Comparison of ENCODE assay signal across 37 cellular contexts in the genomic region with DNA sequence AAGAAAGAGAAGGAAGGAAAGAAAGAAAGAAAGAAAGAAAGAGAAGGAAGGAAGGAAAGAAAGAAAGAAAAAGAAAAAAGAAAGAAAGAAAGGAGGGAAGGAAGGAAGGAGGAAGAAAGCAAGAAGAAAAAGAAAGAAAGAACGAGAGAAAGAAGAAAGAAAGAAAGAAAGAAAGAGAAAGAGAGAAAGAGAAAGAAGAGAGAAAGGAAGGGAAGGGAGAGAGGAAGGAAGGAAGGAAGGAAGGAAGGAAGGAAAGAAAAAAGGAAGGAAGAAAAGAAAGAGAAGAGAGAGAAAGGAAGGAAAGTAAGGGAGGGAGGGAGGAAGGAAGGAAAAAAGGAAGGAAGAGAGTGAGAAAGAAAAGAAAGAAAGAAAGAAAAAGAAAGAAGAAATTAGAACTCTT.
"Had no signal": no experiment of that assay in that cellular context is flagged by ENCODE, and none has a peak within 500 bp of the region (broad histone marks: within the 10 kb centered on the region; RNA-seq: fewer than 3 reads in every experiment).

No MANE protein-coding gene starts in this region.

- H3K4me3 Mint-ChIP-seq: activated CD4-positive, alpha-beta memory T cell treated with anti-CD3 and anti-CD28 coated beads, Interleukin-2, amount 10 ng/mL, durations not matched to agents 7 days and 5 days; activated CD4-positive, alpha-beta T cell treated with anti-CD3 and anti-CD28 coated beads for 36 hours; activated CD4-positive, alpha-beta T cell treated with anti-CD3 and anti-CD28 coated beads, Interleukin-2, amount 10 ng/mL, durations not matched to agents 7 days and 5 days; activated CD8-positive, alpha-beta memory T cell treated with anti-CD3 and anti-CD28 coated beads, Interleukin-2, amount 10 ng/mL, durations not matched to agents 7 days and 5 days; activated CD8-positive, alpha-beta T cell treated with anti-CD3 and anti-CD28 coated beads, Interleukin-2, amount 10 ng/mL, durations not matched to agents 7 days and 5 days; activated naive CD4-positive, alpha-beta T cell treated with anti-CD3 and anti-CD28 coated beads, Interleukin-2, amount 10 ng/mL, durations not matched to agents 7 days and 5 days; activated naive CD4-positive, alpha-beta T cell treated with anti-CD3 and anti-CD28 coated beads, Interleukin-2, amount 50 U/mL, for 24 hours; activated naive CD8-positive, alpha-beta T cell; activated naive CD8-positive, alpha-beta T cell treated with anti-CD3 and anti-CD28 coated beads, Interleukin-2, amount 10 ng/mL, durations not matched to agents 7 days and 5 days; activated naive CD8-positive, alpha-beta T cell treated with anti-CD3 and anti-CD28 coated beads, Interleukin-2, amount 50 U/mL, for 24 hours; activated T-cell treated with anti-CD3 and anti-CD28 coated beads, Interleukin-2, amount 50 U/mL, for 4 hours; brain; central memory CD8-positive, alpha-beta T cell; T-helper 1 cell treated with Interleukin-12 subunit alpha and Interleukin-12 subunit beta and Interleukin-4 antibody, amounts not matched to agents 30 μg/mL and 1 μg/mL, for 36 hours; T-helper 2 cell treated with Interferon-gamma antibody and Interleukin-4, amounts not matched to agents 5 μg/mL and 100 μg/mL, for 36 hours had no signal

- DNase-seq: activated CD4-positive, alpha-beta memory T cell treated with anti-CD3 and anti-CD28 coated beads, Interleukin-2, amount 10 ng/mL, durations not matched to agents 7 days and 5 days; activated CD4-positive, alpha-beta T cell treated with anti-CD3 and anti-CD28 coated beads for 1 hour; activated CD4-positive, alpha-beta T cell treated with anti-CD3 and anti-CD28 coated beads for 36 hours; activated CD4-positive, alpha-beta T cell treated with anti-CD3 and anti-CD28 coated beads for 48 hours; activated CD4-positive, alpha-beta T cell treated with anti-CD3 and anti-CD28 coated beads, Interleukin-2, amount 10 ng/mL, durations not matched to agents 7 days and 5 days; activated CD4-positive, alpha-beta T cell treated with anti-CD3 and anti-CD28 coated beads, Interleukin-2, amount 50 U/mL, for 48 hours; activated CD4-positive, CD25-positive, alpha-beta regulatory T cell; activated CD8-positive, alpha-beta memory T cell treated with anti-CD3 and anti-CD28 coated beads for 24 hours; activated CD8-positive, alpha-beta memory T cell treated with anti-CD3 and anti-CD28 coated beads, Interleukin-2, amount 10 ng/mL, durations not matched to agents 7 days and 5 days; activated CD8-positive, alpha-beta memory T cell treated with anti-CD3 and anti-CD28 coated beads, Interleukin-2, amount 50 U/mL, for 48 hours; activated CD8-positive, alpha-beta T cell treated with anti-CD3 and anti-CD28 coated beads, Interleukin-2, amount 10 ng/mL, durations not matched to agents 7 days and 5 days; activated effector memory CD4-positive, alpha-beta T cell treated with Interleukin-2 at 50 U/mL for 16 hours; activated gamma-delta T cell; activated naive CD4-positive, alpha-beta T cell treated with anti-CD3 and anti-CD28 coated beads, Interleukin-2, amount 10 ng/mL, durations not matched to agents 7 days and 5 days; activated naive CD4-positive, alpha-beta T cell treated with Interleukin-2 at 50 U/mL for 16 hours; activated naive CD8-positive, alpha-beta T cell treated with anti-CD3 and anti-CD28 coated beads, Interleukin-2, amount 10 ng/mL, durations not matched to agents 7 days and 5 days; activated naive CD8-positive, alpha-beta T cell treated with anti-CD3 and anti-CD28 coated beads, Interleukin-2, amount 50 U/mL, for 24 hours; activated T-cell treated with anti-CD3 and anti-CD28 coated beads, Interleukin-2, amount 50 U/mL, for 1 hour; activated T-cell treated with anti-CD3 and anti-CD28 coated beads, Interleukin-2, amount 50 U/mL, for 4 hours; amygdala; anterior cingulate cortex; caudate nucleus; cerebellar nuclear complex; T-helper 1 cell; T-helper 2 cell; T-helper 9 cell had no signal

- ATAC-seq: activated CD4-positive, alpha-beta T cell treated with anti-CD3 and anti-CD28 coated beads for 36 hours; activated CD4-positive, CD25-positive, alpha-beta regulatory T cell treated with anti-CD3 and anti-CD28 coated beads, Interleukin-2, amount 50 U/mL, for 24 hours; activated CD8-positive, alpha-beta memory T cell treated with anti-CD3 and anti-CD28 coated beads, Interleukin-2, amount 10 ng/mL, durations not matched to agents 7 days and 5 days; activated CD8-positive, alpha-beta T cell treated with anti-CD3 and anti-CD28 coated beads, Interleukin-2, amount 10 ng/mL, durations not matched to agents 7 days and 5 days; activated naive CD8-positive, alpha-beta T cell treated with anti-CD3 and anti-CD28 coated beads, Interleukin-2, amount 50 U/mL, for 24 hours; activated T-cell treated with anti-CD3 and anti-CD28 coated beads, Interleukin-2, amount 50 U/mL, for 4 hours had no signal

- H3K9me3 Mint-ChIP-seq: activated CD4-positive, alpha-beta memory T cell treated with anti-CD3 and anti-CD28 coated beads, Interleukin-2, amount 10 ng/mL, durations not matched to agents 7 days and 5 days; activated CD4-positive, alpha-beta T cell treated with anti-CD3 and anti-CD28 coated beads, Interleukin-2, amount 10 ng/mL, durations not matched to agents 7 days and 5 days; activated naive CD4-positive, alpha-beta T cell treated with anti-CD3 and anti-CD28 coated beads, Interleukin-2, amount 10 ng/mL, durations not matched to agents 7 days and 5 days; activated naive CD4-positive, alpha-beta T cell treated with anti-CD3 and anti-CD28 coated beads, Interleukin-2, amount 50 U/mL, for 24 hours; activated naive CD8-positive, alpha-beta T cell treated with anti-CD3 and anti-CD28 coated beads, Interleukin-2, amount 10 ng/mL, durations not matched to agents 7 days and 5 days; activated naive CD8-positive, alpha-beta T cell treated with anti-CD3 and anti-CD28 coated beads, Interleukin-2, amount 50 U/mL, for 24 hours; activated T-cell treated with anti-CD3 and anti-CD28 coated beads, Interleukin-2, amount 50 U/mL, for 4 hours; activated T-helper 2 cell treated with anti-CD3 and anti-CD28 coated beads, Interferon-gamma antibody, Interleukin-2, Interleukin-4, amounts not matched to agents 10 μg/mL and 5 μg/mL and 100 μg/mL, durations not matched to agents 14 hours and 24 hours and 36 hours; brain; central memory CD8-positive, alpha-beta T cell; T-helper 1 cell treated with Interleukin-12 subunit alpha and Interleukin-12 subunit beta and Interleukin-4 antibody, amounts not matched to agents 30 μg/mL and 1 μg/mL, for 36 hours; T-helper 2 cell treated with Interferon-gamma antibody and Interleukin-4, amounts not matched to agents 5 μg/mL and 100 μg/mL, for 36 hours had no signal

- H3K4me3 ChIP-seq: ascending aorta, cardiac muscle cell had no signal

- H3K36me3 Mint-ChIP-seq: activated CD8-positive, alpha-beta memory T cell treated with anti-CD3 and anti-CD28 coated beads, Interleukin-2, amount 10 ng/mL, durations not matched to agents 7 days and 5 days; activated naive CD4-positive, alpha-beta T cell treated with anti-CD3 and anti-CD28 coated beads, Interleukin-2, amount 10 ng/mL, durations not matched to agents 7 days and 5 days; activated naive CD4-positive, alpha-beta T cell treated with anti-CD3 and anti-CD28 coated beads, Interleukin-2, amount 50 U/mL, for 24 hours; activated naive CD8-positive, alpha-beta T cell; activated naive CD8-positive, alpha-beta T cell treated with anti-CD3 and anti-CD28 coated beads, Interleukin-2, amount 10 ng/mL, durations not matched to agents 7 days and 5 days; brain had no signal

- H3K9me3 ChIP-seq: ascending aorta had no signal

- H3K27ac Mint-ChIP-seq: activated CD4-positive, alpha-beta memory T cell treated with anti-CD3 and anti-CD28 coated beads, Interleukin-2, amount 10 ng/mL, durations not matched to agents 7 days and 5 days; activated CD4-positive, alpha-beta T cell treated with anti-CD3 and anti-CD28 coated beads for 36 hours; activated CD4-positive, alpha-beta T cell treated with anti-CD3 and anti-CD28 coated beads, Interleukin-2, amount 10 ng/mL, durations not matched to agents 7 days and 5 days; activated CD8-positive, alpha-beta memory T cell treated with anti-CD3 and anti-CD28 coated beads, Interleukin-2, amount 10 ng/mL, durations not matched to agents 7 days and 5 days; activated CD8-positive, alpha-beta T cell treated with anti-CD3 and anti-CD28 coated beads, Interleukin-2, amount 10 ng/mL, durations not matched to agents 7 days and 5 days; activated naive CD4-positive, alpha-beta T cell treated with anti-CD3 and anti-CD28 coated beads, Interleukin-2, amount 10 ng/mL, durations not matched to agents 7 days and 5 days; activated naive CD4-positive, alpha-beta T cell treated with anti-CD3 and anti-CD28 coated beads, Interleukin-2, amount 50 U/mL, for 24 hours; activated naive CD8-positive, alpha-beta T cell; activated naive CD8-positive, alpha-beta T cell treated with anti-CD3 and anti-CD28 coated beads, Interleukin-2, amount 10 ng/mL, durations not matched to agents 7 days and 5 days; activated naive CD8-positive, alpha-beta T cell treated with anti-CD3 and anti-CD28 coated beads, Interleukin-2, amount 50 U/mL, for 24 hours; activated T-helper 2 cell treated with anti-CD3 and anti-CD28 coated beads, Interferon-gamma antibody, Interleukin-2, Interleukin-4, amounts not matched to agents 10 μg/mL and 5 μg/mL and 100 μg/mL, durations not matched to agents 14 hours and 24 hours and 36 hours; brain; T-helper 1 cell treated with Interleukin-12 subunit alpha and Interleukin-12 subunit beta and Interleukin-4 antibody, amounts not matched to agents 30 μg/mL and 1 μg/mL, for 36 hours; T-helper 2 cell treated with Interferon-gamma antibody and Interleukin-4, amounts not matched to agents 5 μg/mL and 100 μg/mL, for 36 hours had no signal

- H3K4me1 Mint-ChIP-seq: activated CD4-positive, alpha-beta memory T cell treated with anti-CD3 and anti-CD28 coated beads, Interleukin-2, amount 10 ng/mL, durations not matched to agents 7 days and 5 days; activated CD4-positive, alpha-beta T cell treated with anti-CD3 and anti-CD28 coated beads for 36 hours; activated CD8-positive, alpha-beta memory T cell treated with anti-CD3 and anti-CD28 coated beads, Interleukin-2, amount 10 ng/mL, durations not matched to agents 7 days and 5 days; activated naive CD4-positive, alpha-beta T cell treated with anti-CD3 and anti-CD28 coated beads, Interleukin-2, amount 10 ng/mL, durations not matched to agents 7 days and 5 days; activated naive CD4-positive, alpha-beta T cell treated with anti-CD3 and anti-CD28 coated beads, Interleukin-2, amount 50 U/mL, for 24 hours; central memory CD8-positive, alpha-beta T cell had no signal

- H3K27ac ChIP-seq: ascending aorta, cardiac muscle cell, VCaP had no signal

- H3K4me1 ChIP-seq: ascending aorta had no signal

- H3K36me3 ChIP-seq: ascending aorta, cardiac muscle cell had no signal
